6 cellular contexts compared by ENCODE assay signal in the genomic region with DNA sequence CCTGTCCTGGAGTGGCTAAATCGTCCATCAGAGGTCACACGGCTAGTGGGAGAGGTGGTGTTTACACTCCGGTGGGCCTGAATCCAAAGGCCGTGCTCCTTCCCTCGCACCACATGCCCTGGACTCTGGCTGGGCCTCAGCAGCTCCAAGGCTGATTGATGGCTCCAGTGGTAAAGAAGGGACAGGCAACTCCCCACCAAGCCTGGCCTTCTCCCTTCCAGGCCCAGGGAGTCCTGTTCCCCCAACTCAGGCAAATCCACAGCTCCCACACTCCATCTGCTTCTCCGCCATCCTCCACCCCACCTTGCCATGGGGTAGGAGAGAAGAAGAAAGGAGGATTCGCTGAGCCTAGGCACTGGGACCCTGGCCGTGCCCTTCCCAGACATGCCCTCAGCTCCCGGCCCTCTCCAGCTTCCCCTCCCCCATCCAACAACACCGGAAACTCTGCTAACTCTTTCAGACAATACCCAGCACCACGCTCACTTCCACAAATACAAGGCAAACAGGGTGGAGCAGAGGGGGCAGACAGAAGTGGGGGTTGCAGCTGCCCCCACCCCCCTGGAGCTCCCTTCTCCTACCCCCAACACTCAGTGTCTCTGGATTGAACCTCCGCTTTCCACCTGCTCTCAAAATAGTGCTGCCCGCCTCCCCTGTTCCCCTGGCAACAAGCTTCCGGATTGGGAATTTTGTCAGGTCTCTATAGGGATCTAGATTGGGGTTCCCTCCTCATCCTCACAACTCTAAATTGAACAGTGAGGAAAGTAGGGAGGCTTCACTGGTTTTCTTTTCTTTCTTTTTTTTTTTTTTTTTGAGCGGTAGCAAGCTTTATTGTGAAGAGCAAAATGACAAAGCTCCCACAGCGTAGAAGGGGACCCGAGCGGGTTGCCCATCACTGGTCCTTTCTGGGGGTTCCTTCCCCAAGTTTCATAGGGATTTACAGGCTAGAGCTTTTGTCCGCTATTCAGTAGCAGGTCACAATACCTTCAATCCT. TPM values are rescaled to one million over a fixed set of nuclear protein-coding genes. Genes with fewer than 3 reads are reported as not detected.
A peak's percentile ranks its signal among the peaks of the same experiment; 100 is the strongest.
DNase-seq lines count a peak whose midpoint lies in the region; ATAC-seq and TF ChIP-seq lines count a peak whose summit lies in the region.

No MANE protein-coding gene starts in this region.

- no peaks in the 10 kb centered on the region for H3K9me3 ChIP-seq in esophagus (ENCODE audit: control insufficient read depth in 2 of 2, insufficient read depth in 1 of 2, low read depth in 1 of 2, low read length in 1 of 2)

- WGBS in esophagus, 2 donors, result 54 to 58% methylated on average over 19 of the region's 19 CpGs

- H3K4me3 ChIP-seq in esophagus (ENCODE audit: low read depth in 1 of 2, low read length in 2 of 2) (no peak overlapping the region), skeletal muscle cell (ENCODE audit: low read depth, low read length) (peak overlapping the region; percentile 20)

- TF ChIP-seq CTCF in RWPE1 (conservative IDR thresholded peaks at IDR 0.05; ENCODE audit: low read depth), result no peak

- ATAC-seq in HG03045 (IDR thresholded peaks at IDR 0.05; ENCODE audit: unreplicated experiment) (no peak), GM18520 (IDR thresholded peaks at IDR 0.05; ENCODE audit: unreplicated experiment) (no peak)

- peak overlapping the region; percentile 52 for H3K27ac ChIP-seq in RWPE1
- peak overlapping the region; percentile 78 to 84 for H3K27ac ChIP-seq in esophagus (ENCODE audit: low read depth in 2 of 2, low read length in 1 of 2)

- DNase-seq in RWPE1 (ENCODE audit: low spot score), result no peak
- DNase-seq in skeletal muscle cell (ENCODE audit: low read depth), result no peak
- DNase-seq in SHP77 treated with DMSO at 0.1 percent for 48 hours (lab: John Stamatoyannopoulos, UW), result no peak

- H3K4me1 ChIP-seq in esophagus (ENCODE audit: control insufficient read depth in 2 of 2, insufficient read depth in 2 of 2, low read length in 1 of 2), result peaks cover 3 to 35% of the 10 kb centered on the region in 2 donors

- POLR2A ChIA-PET in RWPE1 (lab: Yijun Ruan, JAX; ENCODE audit: low non-redundant PET), result interaction anchor here (0.6 to 0.7 kb wide), 2 partner anchors 8 to 34 kb away, joined by 3 to 7 read pairs; no protein-coding TSS in a partner anchor

- H3K36me3 ChIP-seq in esophagus (ENCODE audit: control insufficient read depth in 2 of 2, insufficient read depth in 2 of 2, low read length in 1 of 2), result peaks cover 3 to 38% of the 10 kb centered on the region in 2 donors

- CTCF ChIA-PET in RWPE1 (lab: Yijun Ruan, JAX), result interaction anchor here (0.7 kb wide), 1 partner anchor 10 kb away, joined by 3 read pairs; no protein-coding TSS in a partner anchor

- H3K27me3 ChIP-seq in esophagus (ENCODE audit: control insufficient read depth in 1 of 2, insufficient read depth in 2 of 2, low read length in 2 of 2), result no peaks in the 10 kb centered on the region

RNA-seq across cellular contexts. Expression of gene ARHGEF2, which starts 10.6 kb away (rescaled TPM):
- polyA plus RNA-seq in esophagus, result 10 to 100 TPM; 15.9 to 26.6 TPM

RNA-seq across cellular contexts. Expression of gene RXFP4, which starts 26.3 kb away (rescaled TPM):
- under 1 TPM; 0.04 to 0.08 TPM for polyA plus RNA-seq in esophagus

RNA-seq across cellular contexts. Expression of gene KHDC4, which starts 33.5 kb away (rescaled TPM):
- polyA plus RNA-seq in esophagus, result 10 to 100 TPM; 11.9 to 29.6 TPM

RNA-seq across cellular contexts. Expression of gene SSR2, which starts 53.0 kb away (rescaled TPM):
- polyA plus RNA-seq in esophagus, result 100 to 1,000 TPM in 1 of 2 donors, 10 to 100 TPM in 1; 67.0 to 145 TPM

RNA-seq across cellular contexts. Expression of gene RIT1, which starts 56.6 kb away (rescaled TPM):
- polyA plus RNA-seq in esophagus, result 10 to 100 TPM; 23.4 to 29.7 TPM
